ENCODE assay signal across 22 cellular contexts in the genomic region with DNA sequence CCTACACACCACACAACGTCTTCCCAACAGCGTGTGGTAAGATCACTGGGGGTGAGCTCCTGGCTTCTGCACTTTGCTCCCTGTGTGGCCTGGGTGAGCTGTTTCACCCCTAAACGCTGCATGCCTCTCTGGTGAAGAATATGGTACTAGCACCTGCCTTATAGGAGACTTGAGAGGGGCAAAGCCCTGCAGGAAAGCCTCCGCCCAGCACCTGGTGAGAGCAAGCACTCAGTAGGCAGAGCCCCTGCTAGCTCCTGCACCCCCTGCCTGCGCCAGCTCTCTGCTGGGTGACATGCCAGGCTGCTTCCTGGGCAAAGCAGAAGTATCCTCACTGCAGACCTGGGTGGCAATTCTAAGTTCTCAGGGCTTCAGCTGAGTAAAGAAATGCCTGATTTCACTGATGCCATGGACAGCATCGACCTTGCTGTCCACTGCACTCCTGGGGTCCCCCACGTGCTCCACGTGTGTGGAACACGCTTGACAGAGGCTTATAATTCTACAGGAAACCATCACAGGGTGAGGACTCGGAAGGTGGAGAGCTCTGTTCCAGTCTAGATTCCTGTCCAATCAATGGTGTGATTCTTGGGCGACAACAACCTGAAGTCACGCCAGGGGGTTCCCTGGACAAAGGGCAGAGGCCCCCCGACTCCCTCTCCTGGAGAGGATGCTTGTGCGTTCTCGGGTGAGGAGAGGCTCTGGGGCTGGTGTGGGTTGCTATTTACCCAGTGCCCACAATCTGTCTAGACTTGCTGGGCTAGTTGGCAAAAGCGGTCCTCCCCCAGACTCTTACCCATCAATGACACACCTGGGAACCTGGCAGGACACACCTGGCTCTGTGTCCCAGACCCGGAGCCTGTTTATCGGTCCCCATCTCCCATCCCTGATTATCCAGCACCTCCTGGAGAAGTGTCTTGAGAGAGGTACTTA. TPM values are rescaled to one million over a fixed set of nuclear protein-coding genes. Genes with fewer than 3 reads are reported as not detected.
DNase-seq lines count a peak whose midpoint lies in the region; ATAC-seq, FAIRE-seq and TF ChIP-seq lines count a peak whose summit lies in the region.
"Had no signal": no experiment of that assay in that cellular context is flagged by ENCODE, and none has a peak within 500 bp of the region (broad histone marks: within the 10 kb centered on the region; RNA-seq: fewer than 3 reads in every experiment).

No MANE protein-coding gene starts in this region.

- peak overlapping the region; percentile 22 for H3K4me2 ChIP-seq in keratinocyte (ENCODE audit: control insufficient read depth, extremely low read depth, insufficient read depth, low read depth, low read length)

- DNase-seq in activated CD8-positive, alpha-beta T cell treated with anti-CD3 and anti-CD28 coated beads, Interleukin-2, amount 10 ng/mL, durations not matched to agents 7 days and 5 days, result no peak
- DNase-seq in activated CD8-positive, alpha-beta T cell treated with anti-CD3 and anti-CD28 coated beads for 36 hours, result no peak
- peak; percentile 22 for DNase-seq in NCI-H774 (lab: John Stamatoyannopoulos, UW)
- no peak for DNase-seq in keratinocyte (ENCODE audit: low read depth, low spot score)
- peak in 1 of 2 donors; percentile 57 for DNase-seq in suprapubic skin (ENCODE audit: low spot score in 2 of 2)
- DNase-seq in GM20000 (ENCODE audit: low spot score), result no peak
- DNase-seq: ACHN; CD4-positive, alpha-beta memory T cell; H7; SHP77; stimulated activated CD4-positive, alpha-beta T cell treated with anti-CD3 and anti-CD28 coated beads, Interleukin-1b, Interleukin-23, amount 100 ng/mL, for 48 hours; T-helper 2 cell had no signal

- CTCF ChIA-PET in activated CD8-positive, alpha-beta T cell treated with anti-CD3 and anti-CD28 coated beads, Interleukin-2, amount 10 ng/mL, durations not matched to agents 7 days and 5 days (lab: Charles Lee), result interaction anchor here (1.0 to 1.1 kb wide), 2 partner anchors 8 to 119 kb away, joined by 3 read pairs; no protein-coding TSS in a partner anchor
- CTCF ChIA-PET in activated CD8-positive, alpha-beta T cell treated with anti-CD3 and anti-CD28 coated beads for 36 hours (lab: Charles Lee), result no interaction called here

- peaks cover 34% of the 10 kb centered on the region for H3K4me1 ChIP-seq in keratinocyte (ENCODE audit: control insufficient read depth, extremely low read depth, insufficient read depth, low read length)
- H3K4me1 ChIP-seq in suprapubic skin, result peaks cover 95% of the 10 kb centered on the region

- WGBS in suprapubic skin, result 60% methylated on average over 5 of the region's 18 CpGs

- no peaks in the 10 kb centered on the region for H3K36me3 ChIP-seq in keratinocyte (ENCODE audit: control insufficient read depth in 2 of 2, extremely low read depth in 1 of 2, insufficient read depth in 2 of 2, low read length in 2 of 2)
- no peaks in the 10 kb centered on the region for H3K36me3 ChIP-seq in suprapubic skin
- H3K36me3 ChIP-seq: tibial artery had no signal

- peaks cover 23% of the 10 kb centered on the region for H3K27me3 Mint-ChIP-seq in activated CD8-positive, alpha-beta T cell treated with anti-CD3 and anti-CD28 coated beads, Interleukin-2, amount 10 ng/mL, durations not matched to agents 7 days and 5 days (ENCODE audit: low read depth)
- H3K27me3 Mint-ChIP-seq in activated CD8-positive, alpha-beta T cell treated with anti-CD3 and anti-CD28 coated beads for 36 hours, result peaks cover 9% of the 10 kb centered on the region

- no peak for TF ChIP-seq EP300 in suprapubic skin (IDR thresholded peaks at IDR 0.05)

- no peaks in the 10 kb centered on the region for H4K20me1 ChIP-seq in keratinocyte (ENCODE audit: control insufficient read depth, extremely low read depth, insufficient read depth, low read length)

- no peaks in the 10 kb centered on the region for H3K79me2 ChIP-seq in keratinocyte (ENCODE audit: control insufficient read depth, insufficient read depth, low read length)

- POLR2A ChIA-PET in activated CD8-positive, alpha-beta T cell treated with anti-CD3 and anti-CD28 coated beads, Interleukin-2, amount 10 ng/mL, durations not matched to agents 7 days and 5 days (lab: Charles Lee), result no interaction called here
- POLR2A ChIA-PET in activated CD8-positive, alpha-beta T cell treated with anti-CD3 and anti-CD28 coated beads for 36 hours (lab: Charles Lee), result no interaction called here

- no peaks in the 10 kb centered on the region for H3K9me3 Mint-ChIP-seq in activated CD8-positive, alpha-beta T cell treated with anti-CD3 and anti-CD28 coated beads, Interleukin-2, amount 10 ng/mL, durations not matched to agents 7 days and 5 days (ENCODE audit: insufficient read depth)
- H3K9me3 Mint-ChIP-seq in activated CD8-positive, alpha-beta T cell treated with anti-CD3 and anti-CD28 coated beads for 36 hours, result no peaks in the 10 kb centered on the region
- H3K9me3 Mint-ChIP-seq: CD4-positive, alpha-beta memory T cell; central memory CD8-positive, alpha-beta T cell; neural crest cell had no signal

- no peaks in the 10 kb centered on the region for H3K9me1 ChIP-seq in keratinocyte (ENCODE audit: control insufficient read depth, extremely low read depth, insufficient read depth, low read length)

- no peaks in the 10 kb centered on the region for H3K9me3 ChIP-seq in keratinocyte (ENCODE audit: control insufficient read depth, low read depth, low read length)
- no peaks in the 10 kb centered on the region for H3K9me3 ChIP-seq in suprapubic skin
- H3K9me3 ChIP-seq: tibial artery had no signal

- H3K9ac ChIP-seq in keratinocyte (ENCODE audit: control insufficient read depth, extremely low read depth, insufficient read depth, low read length), result no peak overlapping the region

- H3K27me3 ChIP-seq in keratinocyte (ENCODE audit: control insufficient read depth, extremely low read depth, insufficient read depth, low read length) (peaks cover 3% of the 10 kb centered on the region), suprapubic skin (no peaks in the 10 kb centered on the region)
- H3K27me3 ChIP-seq: tibial artery had no signal

- H2AFZ ChIP-seq in keratinocyte (ENCODE audit: control insufficient read depth, low read length), result peak overlapping the region; percentile 13

- peak; percentile 34 for FAIRE-seq in keratinocyte (lab: Jason Lieb, UNC)
- FAIRE-seq: frontal cortex, GM12891 had no signal

- peak; percentile 25 for ATAC-seq in activated CD8-positive, alpha-beta T cell treated with anti-CD3 and anti-CD28 coated beads, Interleukin-2, amount 10 ng/mL, durations not matched to agents 7 days and 5 days
- ATAC-seq in activated CD8-positive, alpha-beta T cell treated with anti-CD3 and anti-CD28 coated beads for 36 hours, result no peak
- ATAC-seq in GM19455 (IDR thresholded peaks at IDR 0.05; ENCODE audit: unreplicated experiment), result no peak
- no peak for ATAC-seq in GM19351 (IDR thresholded peaks at IDR 0.05; ENCODE audit: unreplicated experiment)

- H3K27ac Mint-ChIP-seq in activated CD8-positive, alpha-beta T cell treated with anti-CD3 and anti-CD28 coated beads, Interleukin-2, amount 10 ng/mL, durations not matched to agents 7 days and 5 days, result no peak overlapping the region
- H3K27ac Mint-ChIP-seq in activated CD8-positive, alpha-beta T cell treated with anti-CD3 and anti-CD28 coated beads for 36 hours, result no peak overlapping the region
- H3K27ac Mint-ChIP-seq: CD4-positive, alpha-beta memory T cell had no signal

- no peaks in the 10 kb centered on the region for H3K4me1 Mint-ChIP-seq in activated CD8-positive, alpha-beta T cell treated with anti-CD3 and anti-CD28 coated beads, Interleukin-2, amount 10 ng/mL, durations not matched to agents 7 days and 5 days (ENCODE audit: low read depth)
- no peaks in the 10 kb centered on the region for H3K4me1 Mint-ChIP-seq in activated CD8-positive, alpha-beta T cell treated with anti-CD3 and anti-CD28 coated beads for 36 hours (ENCODE audit: low read depth)
- H3K4me1 Mint-ChIP-seq: CD4-positive, alpha-beta memory T cell; central memory CD8-positive, alpha-beta T cell had no signal

- dilution Hi-C loops in keratinocyte (cut with MboI; ENCODE audit: extremely low pct_ligation_motif_present, low sequenced_read_pairs), result no loop called here

- no peak overlapping the region for H3K27ac ChIP-seq in keratinocyte (ENCODE audit: control insufficient read depth, insufficient read depth, low read length)
- peak overlapping the region; percentile 82 for H3K27ac ChIP-seq in suprapubic skin
- H3K27ac ChIP-seq: tibial artery had no signal

- TF ChIP-seq POLR2A in suprapubic skin (IDR thresholded peaks at IDR 0.05), result no peak

- H3K36me3 Mint-ChIP-seq in activated CD8-positive, alpha-beta T cell treated with anti-CD3 and anti-CD28 coated beads, Interleukin-2, amount 10 ng/mL, durations not matched to agents 7 days and 5 days (ENCODE audit: low read depth), result no peaks in the 10 kb centered on the region
- no peaks in the 10 kb centered on the region for H3K36me3 Mint-ChIP-seq in activated CD8-positive, alpha-beta T cell treated with anti-CD3 and anti-CD28 coated beads for 36 hours (ENCODE audit: low read depth)
- H3K36me3 Mint-ChIP-seq: CD4-positive, alpha-beta memory T cell had no signal

- H3K4me3 ChIP-seq in keratinocyte (ENCODE audit: control insufficient read depth in 2 of 3, extremely low read depth in 1 of 3, insufficient read depth in 2 of 3, low read depth in 1 of 3, low read length in 3 of 3) (no peak overlapping the region), suprapubic skin (no peak overlapping the region)
- H3K4me3 ChIP-seq: lung, tibial artery had no signal

- intact Hi-C loops in activated CD8-positive, alpha-beta T cell treated with anti-CD3 and anti-CD28 coated beads for 36 hours (cut with micrococcal nuclease), result no loop called here

- no peak overlapping the region for H3K4me3 Mint-ChIP-seq in activated CD8-positive, alpha-beta T cell treated with anti-CD3 and anti-CD28 coated beads, Interleukin-2, amount 10 ng/mL, durations not matched to agents 7 days and 5 days
- H3K4me3 Mint-ChIP-seq in activated CD8-positive, alpha-beta T cell treated with anti-CD3 and anti-CD28 coated beads for 36 hours, result no peak overlapping the region
- H3K4me3 Mint-ChIP-seq: CD4-positive, alpha-beta memory T cell; central memory CD8-positive, alpha-beta T cell; neural crest cell had no signal

- no peak for TF ChIP-seq CTCF in activated CD8-positive, alpha-beta T cell treated with anti-CD3 and anti-CD28 coated beads for 36 hours (IDR thresholded peaks at IDR 0.05)
- TF ChIP-seq CTCF in keratinocyte (optimal IDR thresholded peaks at IDR 0.05 in 1 of 3, IDR thresholded peaks at IDR 0.05 in 1 of 3, conservative IDR thresholded peaks at IDR 0.05 in 1 of 3; ENCODE audit: extremely low read depth in 1 of 3, insufficient read depth in 2 of 3, low read length in 3 of 3) (no peak), suprapubic skin (IDR thresholded peaks at IDR 0.05) (no peak), GM20000 (IDR thresholded peaks at IDR 0.05; ENCODE audit: extremely low read depth, missing control alignments) (no peak)

RNA-seq across cellular contexts. Expression of gene CALML5, which starts 5.0 kb away (rescaled TPM):
- total RNA-seq in activated CD8-positive, alpha-beta T cell treated with anti-CD3 and anti-CD28 coated beads, Interleukin-2, amount 10 ng/mL, durations not matched to agents 7 days and 5 days, result not detected
- total RNA-seq in activated CD8-positive, alpha-beta T cell treated with anti-CD3 and anti-CD28 coated beads for 36 hours, result not detected
- polyA plus RNA-seq in keratinocyte, result 5.7 to 11.4 TPM (median 7.3 TPM) in 3 replicates
- polyA plus RNA-seq in keratinocyte (2011; ENCODE audit: low read depth), result 251 TPM
- 2.1 and 5.6 TPM in 2 replicates for polyA plus RNA-seq in keratinocyte (2011; cell fraction: cytosol; rRNA removed)
- polyA plus RNA-seq in keratinocyte (2011; cell fraction: nucleus; rRNA removed), result 5.2 and 5.9 TPM in 2 replicates
- 19.1 and 439 TPM in 2 replicates for polyA plus RNA-seq in keratinocyte (2012; ENCODE audit: low replicate concordance)
- polyA minus RNA-seq in keratinocyte, result 0.39 to 0.66 TPM in 2 of 3 replicates, not detected in the other
- 4.0 TPM for polyA minus RNA-seq in keratinocyte (2011; cell fraction: cytosol; rRNA and poly(A)+ RNA removed)
- polyA minus RNA-seq in keratinocyte (2011; cell fraction: nucleus; rRNA and poly(A)+ RNA removed), result 4.1 and 6.1 TPM in 2 replicates
- 1,000 to 10,000 TPM in 3 of 4 donors, 100 to 1,000 TPM in 1; 429 to 3,135 (median 2,230) TPM for total RNA-seq in suprapubic skin
- total RNA-seq: CD4-positive, alpha-beta memory T cell; frontal cortex; G401; H7; lung; neural crest cell had no signal
- polyA plus RNA-seq: CD4-positive, alpha-beta memory T cell; lung had no signal

RNA-seq across cellular contexts. Expression of gene CALML3, which starts 20.4 kb away (rescaled TPM):
- total RNA-seq in activated CD8-positive, alpha-beta T cell treated with anti-CD3 and anti-CD28 coated beads, Interleukin-2, amount 10 ng/mL, durations not matched to agents 7 days and 5 days, result not detected
- not detected for total RNA-seq in activated CD8-positive, alpha-beta T cell treated with anti-CD3 and anti-CD28 coated beads for 36 hours
- 7.6 to 20.2 TPM (median 14.1 TPM) in 3 replicates for polyA plus RNA-seq in keratinocyte
- 16.6 TPM for polyA plus RNA-seq in keratinocyte (2011; ENCODE audit: low read depth)
- 10.4 and 31.2 TPM in 2 replicates for polyA plus RNA-seq in keratinocyte (2011; cell fraction: cytosol; rRNA removed)
- 11.9 and 17.6 TPM in 2 replicates for polyA plus RNA-seq in keratinocyte (2011; cell fraction: nucleus; rRNA removed)
- polyA plus RNA-seq in keratinocyte (2012; ENCODE audit: low replicate concordance), result 15.7 and 23.6 TPM in 2 replicates
- 2.7 to 5.2 TPM (median 4.4 TPM) in 3 replicates for polyA minus RNA-seq in keratinocyte
- polyA minus RNA-seq in keratinocyte (2011; cell fraction: cytosol; rRNA and poly(A)+ RNA removed), result 17.1 TPM
- polyA minus RNA-seq in keratinocyte (2011; cell fraction: nucleus; rRNA and poly(A)+ RNA removed), result 4.6 and 6.0 TPM in 2 replicates
- 100 to 1,000 TPM in 2 of 4 donors, 10 to 100 TPM in 2; 27.4 to 296 (median 105) TPM for total RNA-seq in suprapubic skin
- total RNA-seq: CD4-positive, alpha-beta memory T cell; G401; H7; HT-29; neural crest cell had no signal
- polyA plus RNA-seq: CD4-positive, alpha-beta memory T cell had no signal

Comparison
In these comparisons a context has a peak if more than half of its experiments do, and no peak if none do; other contexts are left out.
1. RNA of gene CALML5, which starts 5.0 kb away (total RNA-seq): 429 to 3,135 TPM in suprapubic skin; not detected in activated CD8-positive, alpha-beta T cell treated with anti-CD3 and anti-CD28 coated beads, Interleukin-2, amount 10 ng/mL, durations not matched to agents 7 days and 5 days and not detected in activated CD8-positive, alpha-beta T cell treated with anti-CD3 and anti-CD28 coated beads for 36 hours; every median in the first group is over 100 times any median in the second.
2. RNA of gene CALML3, which starts 20.4 kb away (total RNA-seq): 27.4 to 296 TPM in suprapubic skin; not detected in activated CD8-positive, alpha-beta T cell treated with anti-CD3 and anti-CD28 coated beads, Interleukin-2, amount 10 ng/mL, durations not matched to agents 7 days and 5 days and not detected in activated CD8-positive, alpha-beta T cell treated with anti-CD3 and anti-CD28 coated beads for 36 hours; every median in the first group is over 10 times any median in the second.